In genomic region chr16:87493555-87494280, GRCh38 we compare ENCODE assay signal across 8 cellular contexts. TPM values are rescaled to one million over a fixed set of nuclear protein-coding genes. Genes with fewer than 3 reads are reported as not detected.
DNase-seq lines count a peak whose midpoint lies in the region; ATAC-seq and TF ChIP-seq lines count a peak whose summit lies in the region.
"Not testable (repeated sequence)": the region's sequence is repeated elsewhere in the genome, so short reads cannot be mapped to it uniquely, and the experiment has no call there.

No MANE protein-coding gene starts in this region.

- POLR2A ChIA-PET in naive thymus-derived CD8-positive, alpha-beta T cell (lab: Charles Lee) = interaction anchor here (0.6 to 1.2 kb wide), 3 partner anchors 8 to 110 kb away, joined by 3 to 4 read pairs (median 4); partner anchors contain the start of gene FBXO31

- not testable (repeated sequence) for TF ChIP-seq POLR2A in Peyer's patch (IDR thresholded peaks at IDR 0.05); spleen (IDR thresholded peaks at IDR 0.05)

- 62 to 64% methylated on average over 25 to 26 of the region's 26 CpGs for WGBS in ectodermal cell, 2 experiments
- WGBS in spleen, 5 donors = 35 to 53% (median 47%) methylated on average over 26 of the region's 26 CpGs

- peak overlapping the region; percentile 89 for H3K4me3 Mint-ChIP-seq in HFFc6
- H3K4me3 Mint-ChIP-seq in activated naive CD4-positive, alpha-beta T cell treated with anti-CD3 and anti-CD28 coated beads for 36 hours = peak overlapping the region; percentile 75
- H3K4me3 Mint-ChIP-seq in naive thymus-derived CD8-positive, alpha-beta T cell = peak overlapping the region; percentile 81 to 94 (median 89)

- not testable (repeated sequence) for ATAC-seq in naive thymus-derived CD8-positive, alpha-beta T cell

- not testable (repeated sequence) for TF ChIP-seq CTCF in AG10803 (conservative IDR thresholded peaks at IDR 0.05; ENCODE audit: low read length); HFFc6 (IDR thresholded peaks at IDR 0.05); Peyer's patch (IDR thresholded peaks at IDR 0.05); spleen (IDR thresholded peaks at IDR 0.05 in 8 of 11, conservative IDR thresholded peaks at IDR 0.05 in 3 of 11)

- H3K4me3 ChIP-seq in AG10803 (ENCODE audit: low read length) (peak overlapping the region; percentile 58), Peyer's patch (peak overlapping the region; percentile 37 to 81 (median 59)), ectodermal cell (ENCODE audit: insufficient read depth, low read depth, low read length) (peak overlapping the region; percentile 37), iPS-15b (ENCODE audit: low read depth, low read length) (peak overlapping the region; percentile 43), spleen (peak overlapping the region; percentile 15 to 79 (median 50))

- H3K9me3 ChIP-seq in Peyer's patch; ectodermal cell (ENCODE audit: control insufficient read depth, low read length); iPS-15b (ENCODE audit: control insufficient read depth, insufficient read depth, low read length); spleen: not testable (repeated sequence)

- not testable (repeated sequence) for H3K9ac ChIP-seq in iPS-15b (ENCODE audit: low read depth, low read length)

- H3K9me3 Mint-ChIP-seq in HFFc6; activated naive CD4-positive, alpha-beta T cell treated with anti-CD3 and anti-CD28 coated beads for 36 hours; naive thymus-derived CD8-positive, alpha-beta T cell: not testable (repeated sequence)

- H3K36me3 Mint-ChIP-seq in HFFc6 (ENCODE audit: low read depth); naive thymus-derived CD8-positive, alpha-beta T cell: not testable (repeated sequence)
- peaks cover 17% of the 10 kb centered on the region for H3K36me3 Mint-ChIP-seq in activated naive CD4-positive, alpha-beta T cell treated with anti-CD3 and anti-CD28 coated beads for 36 hours (ENCODE audit: low read depth)

- DNase-seq in AG10803 (ENCODE audit: low read depth); Peyer's patch; activated naive CD4-positive, alpha-beta T cell treated with anti-CD3 and anti-CD28 coated beads for 36 hours; naive thymus-derived CD8-positive, alpha-beta T cell; spleen: not testable (repeated sequence)
- DNase-seq in HFFc6 = peak; percentile 16

- intact Hi-C loops in activated naive CD4-positive, alpha-beta T cell treated with anti-CD3 and anti-CD28 coated beads for 36 hours (cut with micrococcal nuclease) = loop anchor here (1.0 to 10.0 kb wide), 9 partner anchors 8 to 939 kb away; partner anchors contain the start of genes BANP, C16orf95, MAP1LC3B and MTHFSD
- intact Hi-C loops in spleen (cut with DNase I; ENCODE audit: low total_unique reads) = not testable (repeated sequence)

- H3K27me3 ChIP-seq in Peyer's patch; ectodermal cell (ENCODE audit: control insufficient read depth, insufficient read depth, low read length, poor library complexity, severe bottlenecking); iPS-15b (ENCODE audit: control insufficient read depth, insufficient read depth, low read length): not testable (repeated sequence)
- H3K27me3 ChIP-seq in spleen (replicated peaks in 1 of 7) = peaks cover 0 to 62% (median 0%) of the 10 kb centered on the region in 7 donors

- CTCF ChIA-PET in activated naive CD4-positive, alpha-beta T cell treated with anti-CD3 and anti-CD28 coated beads for 36 hours (lab: Charles Lee) = not testable (repeated sequence)

- H3K4me1 ChIP-seq in Peyer's patch (peaks cover 5 to 56% (median 11%) of the 10 kb centered on the region in 4 donors), ectodermal cell (ENCODE audit: control insufficient read depth, insufficient read depth, low read length) (peaks cover 19% of the 10 kb centered on the region), spleen (peaks cover 19 to 72% (median 54%) of the 10 kb centered on the region in 6 donors)
- H3K4me1 ChIP-seq in iPS-15b (ENCODE audit: control insufficient read depth, insufficient read depth, low read length) = not testable (repeated sequence)

- H3K27ac Mint-ChIP-seq in HFFc6; activated naive CD4-positive, alpha-beta T cell treated with anti-CD3 and anti-CD28 coated beads for 36 hours: not testable (repeated sequence)
- H3K27ac Mint-ChIP-seq in naive thymus-derived CD8-positive, alpha-beta T cell = peak overlapping the region in 7 of 10 donors; percentile 53 to 88 (median 81)

- not testable (repeated sequence) for H3K27me3 Mint-ChIP-seq in HFFc6 (ENCODE audit: insufficient read depth); activated naive CD4-positive, alpha-beta T cell treated with anti-CD3 and anti-CD28 coated beads for 36 hours (ENCODE audit: low read depth); naive thymus-derived CD8-positive, alpha-beta T cell

- H3K27ac ChIP-seq in Peyer's patch = peak overlapping the region; percentile 2 to 55 (median 34)
- H3K27ac ChIP-seq in ectodermal cell (ENCODE audit: insufficient read depth, low read depth, low read length, poor library complexity, severe bottlenecking) = not testable (repeated sequence)
- peak overlapping the region in 4 of 8 donors; percentile 65 to 88 (median 80) for H3K27ac ChIP-seq in spleen

- H3K36me3 ChIP-seq in Peyer's patch; ectodermal cell (ENCODE audit: control insufficient read depth, insufficient read depth, low read length); iPS-15b (ENCODE audit: control insufficient read depth, insufficient read depth, low read length); spleen: not testable (repeated sequence)

- H3K4me1 Mint-ChIP-seq in HFFc6 (ENCODE audit: low read depth) = peaks cover 43% of the 10 kb centered on the region
- H3K4me1 Mint-ChIP-seq in activated naive CD4-positive, alpha-beta T cell treated with anti-CD3 and anti-CD28 coated beads for 36 hours (ENCODE audit: low read depth) = peaks cover 43% of the 10 kb centered on the region
- peaks cover 34 to 62% (median 56%) of the 10 kb centered on the region in 4 donors for H3K4me1 Mint-ChIP-seq in naive thymus-derived CD8-positive, alpha-beta T cell

RNA-seq across cellular contexts. Expression of gene ZCCHC14, which starts 0.9 kb away (rescaled TPM):
- total RNA-seq in HFFc6 (2021; fragmentation: NEBNext Ultra II Directional; extraction: Animal tissue kit (Norgen Biotek cat#: 25700)) = 10 to 100 TPM; 10.6 to 13.7 (median 13.3) TPM
- total RNA-seq in Peyer's patch (10 to 100 TPM; 28.1 to 68.9 (median 55.9) TPM), spleen (10 to 100 TPM; 11.4 to 18.3 (median 14.2) TPM)
- total RNA-seq in activated naive CD4-positive, alpha-beta T cell treated with anti-CD3 and anti-CD28 coated beads for 36 hours = 10 to 100 TPM; 12.4 to 13.9 TPM
- 29.4 TPM for polyA plus RNA-seq in ectodermal cell (2013, experiment 1 of 4)
- polyA plus RNA-seq in ectodermal cell (2013, experiment 2 of 4) = 30.7 TPM
- polyA plus RNA-seq in ectodermal cell (2013, experiment 3 of 4) = 28.2 TPM
- polyA plus RNA-seq in ectodermal cell (2013, experiment 4 of 4) = 29.3 TPM
- total RNA-seq in naive thymus-derived CD8-positive, alpha-beta T cell = 10 to 100 TPM; 29.5 to 33.8 TPM
- polyA plus RNA-seq in naive thymus-derived CD8-positive, alpha-beta T cell = under 1 TPM; 0.37 to 0.85 (median 0.43) TPM
- polyA plus RNA-seq in spleen = 1 to 10 TPM; 1.6 to 3.7 (median 1.8) TPM
